In the genomic region with DNA sequence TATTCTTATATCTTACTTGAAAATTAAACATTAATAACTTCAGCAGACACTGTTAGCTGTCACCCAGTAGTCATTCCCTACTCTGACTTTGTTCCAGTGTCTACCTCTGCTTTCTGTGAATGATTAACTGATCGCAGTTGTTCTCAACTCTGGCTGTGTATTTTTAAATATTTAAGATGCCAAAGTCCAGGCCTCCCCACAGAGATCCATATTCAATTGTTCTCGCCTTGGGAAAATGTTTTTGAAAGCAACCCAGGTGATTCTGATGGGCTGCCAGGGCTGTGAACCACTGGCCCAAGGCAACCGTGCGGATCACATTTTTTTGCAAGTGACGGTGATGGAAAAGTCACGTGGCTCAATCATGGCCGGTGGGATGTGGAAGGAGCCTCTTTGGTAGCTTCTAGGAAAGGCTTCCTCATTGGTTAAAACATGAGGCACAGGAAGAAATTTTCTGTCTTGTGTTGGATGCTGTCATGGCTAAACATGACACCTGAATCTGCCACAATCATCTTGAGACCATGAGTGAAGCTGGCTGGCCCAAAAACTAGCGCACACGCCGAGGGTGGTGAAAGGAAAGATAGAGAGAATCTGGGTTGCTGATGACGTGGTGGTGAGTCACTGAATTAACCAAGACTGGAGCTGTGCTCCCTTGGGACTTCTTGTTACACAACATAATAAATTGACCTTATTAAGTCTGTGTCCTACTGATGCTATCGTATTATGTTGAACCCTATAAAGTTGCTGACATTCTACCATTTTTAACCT, we compare ENCODE assay signal across 1 cellular context.
A peak's percentile ranks its signal among the peaks of the same experiment; 100 is the strongest.
TF ChIP-seq lines count a peak whose summit lies in the region.

No MANE protein-coding gene starts in this region.

TF ChIP-seq in HepG2, 621 proteins besides CTCF, POLR2A, EP300 and RAD21 (continued from another document and continues in another):
- TF ChIP-seq, protein P1, sequence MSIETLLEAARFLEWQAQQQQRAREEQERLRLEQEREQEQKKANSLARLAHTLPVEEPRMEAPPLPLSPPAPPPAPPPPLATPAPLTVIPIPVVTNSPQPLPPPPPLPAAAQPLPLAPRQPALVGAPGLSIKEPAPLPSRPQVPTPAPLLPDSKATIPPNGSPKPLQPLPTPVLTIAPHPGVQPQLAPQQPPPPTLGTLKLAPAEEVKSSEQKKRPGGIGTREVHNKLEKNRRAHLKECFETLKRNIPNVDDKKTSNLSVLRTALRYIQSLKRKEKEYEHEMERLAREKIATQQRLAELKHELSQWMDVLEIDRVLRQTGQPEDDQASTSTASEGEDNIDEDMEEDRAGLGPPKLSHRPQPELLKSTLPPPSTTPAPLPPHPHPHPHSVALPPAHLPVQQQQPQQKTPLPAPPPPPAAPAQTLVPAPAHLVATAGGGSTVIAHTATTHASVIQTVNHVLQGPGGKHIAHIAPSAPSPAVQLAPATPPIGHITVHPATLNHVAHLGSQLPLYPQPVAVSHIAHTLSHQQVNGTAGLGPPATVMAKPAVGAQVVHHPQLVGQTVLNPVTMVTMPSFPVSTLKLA (IDR thresholded peaks at IDR 0.05), result no peak
- TF ChIP-seq DNMT3B (CRISPR knock-in tag; conservative IDR thresholded peaks at IDR 0.05), result peak; percentile 55; the same call in 1 of the 2 replicates
- TF ChIP-seq, protein P2, sequence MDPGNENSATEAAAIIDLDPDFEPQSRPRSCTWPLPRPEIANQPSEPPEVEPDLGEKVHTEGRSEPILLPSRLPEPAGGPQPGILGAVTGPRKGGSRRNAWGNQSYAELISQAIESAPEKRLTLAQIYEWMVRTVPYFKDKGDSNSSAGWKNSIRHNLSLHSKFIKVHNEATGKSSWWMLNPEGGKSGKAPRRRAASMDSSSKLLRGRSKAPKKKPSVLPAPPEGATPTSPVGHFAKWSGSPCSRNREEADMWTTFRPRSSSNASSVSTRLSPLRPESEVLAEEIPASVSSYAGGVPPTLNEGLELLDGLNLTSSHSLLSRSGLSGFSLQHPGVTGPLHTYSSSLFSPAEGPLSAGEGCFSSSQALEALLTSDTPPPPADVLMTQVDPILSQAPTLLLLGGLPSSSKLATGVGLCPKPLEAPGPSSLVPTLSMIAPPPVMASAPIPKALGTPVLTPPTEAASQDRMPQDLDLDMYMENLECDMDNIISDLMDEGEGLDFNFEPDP (CRISPR knock-in tag; conservative IDR thresholded peaks at IDR 0.05), result no peak
- TF ChIP-seq, protein P3, sequence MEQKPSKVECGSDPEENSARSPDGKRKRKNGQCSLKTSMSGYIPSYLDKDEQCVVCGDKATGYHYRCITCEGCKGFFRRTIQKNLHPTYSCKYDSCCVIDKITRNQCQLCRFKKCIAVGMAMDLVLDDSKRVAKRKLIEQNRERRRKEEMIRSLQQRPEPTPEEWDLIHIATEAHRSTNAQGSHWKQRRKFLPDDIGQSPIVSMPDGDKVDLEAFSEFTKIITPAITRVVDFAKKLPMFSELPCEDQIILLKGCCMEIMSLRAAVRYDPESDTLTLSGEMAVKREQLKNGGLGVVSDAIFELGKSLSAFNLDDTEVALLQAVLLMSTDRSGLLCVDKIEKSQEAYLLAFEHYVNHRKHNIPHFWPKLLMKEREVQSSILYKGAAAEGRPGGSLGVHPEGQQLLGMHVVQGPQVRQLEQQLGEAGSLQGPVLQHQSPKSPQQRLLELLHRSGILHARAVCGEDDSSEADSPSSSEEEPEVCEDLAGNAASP (CRISPR knock-in tag; IDR thresholded peaks at IDR 0.05; ENCODE audit: borderline replicate concordance), result no peak
- peak; percentile 76 for TF ChIP-seq MXD4 (CRISPR knock-in tag; IDR thresholded peaks at IDR 0.05)
- TF ChIP-seq ZNF382 (CRISPR knock-in tag; IDR thresholded peaks at IDR 0.05; ENCODE audit: borderline replicate concordance), result no peak
- no peak for TF ChIP-seq TCF7 (IDR thresholded peaks at IDR 0.05; ENCODE audit: low read depth)
- TF ChIP-seq KAT8 (CRISPR knock-in tag; IDR thresholded peaks at IDR 0.05), result peak; percentile 29; the same call in 1 of the 2 replicates
- TF ChIP-seq ZNF772 (CRISPR knock-in tag; IDR thresholded peaks at IDR 0.05), result no peak
- TF ChIP-seq ZBTB21 (CRISPR knock-in tag; IDR thresholded peaks at IDR 0.05), result peak; percentile 19; the same call in 1 of the 2 replicates
- TF ChIP-seq, protein P4, sequence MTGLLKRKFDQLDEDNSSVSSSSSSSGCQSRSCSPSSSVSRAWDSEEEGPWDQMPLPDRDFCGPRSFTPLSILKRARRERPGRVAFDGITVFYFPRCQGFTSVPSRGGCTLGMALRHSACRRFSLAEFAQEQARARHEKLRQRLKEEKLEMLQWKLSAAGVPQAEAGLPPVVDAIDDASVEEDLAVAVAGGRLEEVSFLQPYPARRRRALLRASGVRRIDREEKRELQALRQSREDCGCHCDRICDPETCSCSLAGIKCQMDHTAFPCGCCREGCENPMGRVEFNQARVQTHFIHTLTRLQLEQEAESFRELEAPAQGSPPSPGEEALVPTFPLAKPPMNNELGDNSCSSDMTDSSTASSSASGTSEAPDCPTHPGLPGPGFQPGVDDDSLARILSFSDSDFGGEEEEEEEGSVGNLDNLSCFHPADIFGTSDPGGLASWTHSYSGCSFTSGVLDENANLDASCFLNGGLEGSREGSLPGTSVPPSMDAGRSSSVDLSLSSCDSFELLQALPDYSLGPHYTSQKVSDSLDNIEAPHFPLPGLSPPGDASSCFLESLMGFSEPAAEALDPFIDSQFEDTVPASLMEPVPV (CRISPR knock-in tag; IDR thresholded peaks at IDR 0.05), result 0 out of 2 replicates have a peak, but pooled peaks have one; percentile 58
- TF ChIP-seq PHF21A (CRISPR knock-in tag; IDR thresholded peaks at IDR 0.05), result peak; percentile 71; the same call in 1 of the 2 replicates
- no peak for TF ChIP-seq GABPA (IDR thresholded peaks at IDR 0.05; ENCODE audit: low read depth, low read length)
- no peak for TF ChIP-seq GABPA (CRISPR knock-in tag; IDR thresholded peaks at IDR 0.05; ENCODE audit: low read depth)
- no peak for TF ChIP-seq MEIS1 (CRISPR knock-in tag; IDR thresholded peaks at IDR 0.05; ENCODE audit: borderline replicate concordance)
- no peak for TF ChIP-seq ZNF674 (CRISPR knock-in tag; IDR thresholded peaks at IDR 0.05; ENCODE audit: low read depth)
- no peak; the same call in 1 of the 2 replicates for TF ChIP-seq KLF6 (CRISPR knock-in tag; IDR thresholded peaks at IDR 0.05)
- TF ChIP-seq NFKB2 (CRISPR knock-in tag; IDR thresholded peaks at IDR 0.05; ENCODE audit: borderline replicate concordance), result no peak
- TF ChIP-seq, protein P5, sequence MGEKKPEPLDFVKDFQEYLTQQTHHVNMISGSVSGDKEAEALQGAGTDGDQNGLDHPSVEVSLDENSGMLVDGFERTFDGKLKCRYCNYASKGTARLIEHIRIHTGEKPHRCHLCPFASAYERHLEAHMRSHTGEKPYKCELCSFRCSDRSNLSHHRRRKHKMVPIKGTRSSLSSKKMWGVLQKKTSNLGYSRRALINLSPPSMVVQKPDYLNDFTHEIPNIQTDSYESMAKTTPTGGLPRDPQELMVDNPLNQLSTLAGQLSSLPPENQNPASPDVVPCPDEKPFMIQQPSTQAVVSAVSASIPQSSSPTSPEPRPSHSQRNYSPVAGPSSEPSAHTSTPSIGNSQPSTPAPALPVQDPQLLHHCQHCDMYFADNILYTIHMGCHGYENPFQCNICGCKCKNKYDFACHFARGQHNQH (CRISPR knock-in tag; IDR thresholded peaks at IDR 0.05), result peak; percentile 46; the same call in 1 of the 2 replicates
- TF ChIP-seq, protein P6, sequence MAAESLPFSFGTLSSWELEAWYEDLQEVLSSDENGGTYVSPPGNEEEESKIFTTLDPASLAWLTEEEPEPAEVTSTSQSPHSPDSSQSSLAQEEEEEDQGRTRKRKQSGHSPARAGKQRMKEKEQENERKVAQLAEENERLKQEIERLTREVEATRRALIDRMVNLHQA (CRISPR knock-in tag; IDR thresholded peaks at IDR 0.05), result no peak
- no peak for TF ChIP-seq DR1 (CRISPR knock-in tag; IDR thresholded peaks at IDR 0.05)
- TF ChIP-seq, protein P7, sequence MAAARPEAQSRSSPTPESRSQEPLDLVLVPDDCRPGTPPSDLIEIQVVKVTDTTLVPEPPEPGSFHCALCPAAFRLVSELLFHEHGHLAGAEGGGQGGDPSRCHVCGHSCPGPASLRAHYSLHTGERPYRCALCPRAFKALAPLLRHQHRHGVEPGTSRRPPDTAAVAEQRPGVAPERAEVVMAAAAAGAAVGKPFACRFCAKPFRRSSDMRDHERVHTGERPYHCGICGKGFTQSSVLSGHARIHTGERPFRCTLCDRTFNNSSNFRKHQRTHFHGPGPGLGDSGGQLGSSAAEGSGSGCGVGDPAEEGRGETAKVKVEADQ (CRISPR knock-in tag; IDR thresholded peaks at IDR 0.05; ENCODE audit: borderline replicate concordance), result no peak
- TF ChIP-seq ZNF431 (CRISPR knock-in tag; IDR thresholded peaks at IDR 0.05; ENCODE audit: borderline replicate concordance, low read depth), result no peak
- no peak for TF ChIP-seq PAWR (CRISPR knock-in tag; IDR thresholded peaks at IDR 0.05; ENCODE audit: borderline replicate concordance)
- TF ChIP-seq, protein P8, sequence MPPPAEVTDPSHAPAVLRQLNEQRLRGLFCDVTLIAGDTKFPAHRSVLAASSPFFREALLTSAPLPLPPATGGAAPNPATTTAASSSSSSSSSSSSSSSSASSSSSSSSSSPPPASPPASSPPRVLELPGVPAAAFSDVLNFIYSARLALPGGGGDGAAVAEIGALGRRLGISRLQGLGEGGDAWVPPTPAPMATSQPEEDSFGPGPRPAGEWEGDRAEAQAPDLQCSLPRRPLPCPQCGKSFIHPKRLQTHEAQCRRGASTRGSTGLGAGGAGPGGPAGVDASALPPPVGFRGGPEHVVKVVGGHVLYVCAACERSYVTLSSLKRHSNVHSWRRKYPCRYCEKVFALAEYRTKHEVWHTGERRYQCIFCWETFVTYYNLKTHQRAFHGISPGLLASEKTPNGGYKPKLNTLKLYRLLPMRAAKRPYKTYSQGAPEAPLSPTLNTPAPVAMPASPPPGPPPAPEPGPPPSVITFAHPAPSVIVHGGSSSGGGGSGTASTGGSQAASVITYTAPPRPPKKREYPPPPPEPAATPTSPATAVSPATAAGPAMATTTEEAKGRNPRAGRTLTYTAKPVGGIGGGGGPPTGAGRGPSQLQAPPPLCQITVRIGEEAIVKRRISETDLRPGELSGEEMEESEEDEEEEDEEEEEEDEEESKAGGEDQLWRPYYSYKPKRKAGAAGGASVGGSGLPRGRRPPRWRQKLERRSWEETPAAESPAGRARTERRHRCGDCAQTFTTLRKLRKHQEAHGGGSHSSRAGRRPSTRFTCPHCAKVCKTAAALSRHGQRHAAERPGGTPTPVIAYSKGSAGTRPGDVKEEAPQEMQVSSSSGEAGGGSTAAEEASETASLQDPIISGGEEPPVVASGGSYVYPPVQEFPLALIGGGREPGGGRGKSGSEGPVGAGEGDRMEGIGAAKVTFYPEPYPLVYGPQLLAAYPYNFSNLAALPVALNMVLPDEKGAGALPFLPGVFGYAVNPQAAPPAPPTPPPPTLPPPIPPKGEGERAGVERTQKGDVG (CRISPR knock-in tag; IDR thresholded peaks at IDR 0.05; ENCODE audit: borderline replicate concordance), result no peak
- no peak for TF ChIP-seq GLI4 (CRISPR knock-in tag; IDR thresholded peaks at IDR 0.05; ENCODE audit: borderline replicate concordance)
- TF ChIP-seq ZNF160 (CRISPR knock-in tag; IDR thresholded peaks at IDR 0.05), result no peak
- TF ChIP-seq MED1 (CRISPR knock-in tag; IDR thresholded peaks at IDR 0.05), result peak; percentile 77
- no peak for TF ChIP-seq RFXAP (CRISPR knock-in tag; IDR thresholded peaks at IDR 0.05; ENCODE audit: borderline replicate concordance)
- no peak for TF ChIP-seq ZNF24 (IDR thresholded peaks at IDR 0.05)
- TF ChIP-seq, protein P9, sequence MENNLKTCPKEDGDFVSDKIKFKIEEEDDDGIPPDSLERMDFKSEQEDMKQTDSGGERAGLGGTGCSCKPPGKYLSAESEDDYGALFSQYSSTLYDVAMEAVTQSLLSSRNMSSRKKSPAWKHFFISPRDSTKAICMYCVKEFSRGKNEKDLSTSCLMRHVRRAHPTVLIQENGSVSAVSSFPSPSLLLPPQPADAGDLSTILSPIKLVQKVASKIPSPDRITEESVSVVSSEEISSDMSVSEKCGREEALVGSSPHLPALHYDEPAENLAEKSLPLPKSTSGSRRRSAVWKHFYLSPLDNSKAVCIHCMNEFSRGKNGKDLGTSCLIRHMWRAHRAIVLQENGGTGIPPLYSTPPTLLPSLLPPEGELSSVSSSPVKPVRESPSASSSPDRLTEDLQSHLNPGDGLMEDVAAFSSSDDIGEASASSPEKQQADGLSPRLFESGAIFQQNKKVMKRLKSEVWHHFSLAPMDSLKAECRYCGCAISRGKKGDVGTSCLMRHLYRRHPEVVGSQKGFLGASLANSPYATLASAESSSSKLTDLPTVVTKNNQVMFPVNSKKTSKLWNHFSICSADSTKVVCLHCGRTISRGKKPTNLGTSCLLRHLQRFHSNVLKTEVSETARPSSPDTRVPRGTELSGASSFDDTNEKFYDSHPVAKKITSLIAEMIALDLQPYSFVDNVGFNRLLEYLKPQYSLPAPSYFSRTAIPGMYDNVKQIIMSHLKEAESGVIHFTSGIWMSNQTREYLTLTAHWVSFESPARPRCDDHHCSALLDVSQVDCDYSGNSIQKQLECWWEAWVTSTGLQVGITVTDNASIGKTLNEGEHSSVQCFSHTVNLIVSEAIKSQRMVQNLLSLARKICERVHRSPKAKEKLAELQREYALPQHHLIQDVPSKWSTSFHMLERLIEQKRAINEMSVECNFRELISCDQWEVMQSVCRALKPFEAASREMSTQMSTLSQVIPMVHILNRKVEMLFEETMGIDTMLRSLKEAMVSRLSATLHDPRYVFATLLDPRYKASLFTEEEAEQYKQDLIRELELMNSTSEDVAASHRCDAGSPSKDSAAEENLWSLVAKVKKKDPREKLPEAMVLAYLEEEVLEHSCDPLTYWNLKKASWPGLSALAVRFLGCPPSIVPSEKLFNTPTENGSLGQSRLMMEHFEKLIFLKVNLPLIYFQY (CRISPR knock-in tag; IDR thresholded peaks at IDR 0.05; ENCODE audit: borderline replicate concordance), result peak; percentile 79
- 0 out of 2 replicates have a peak, but pooled peaks have one; percentile 37 for TF ChIP-seq FOXK1 (CRISPR knock-in tag; IDR thresholded peaks at IDR 0.05; ENCODE audit: borderline replicate concordance, low read depth)
- no peak for TF ChIP-seq ATF7 (IDR thresholded peaks at IDR 0.05)
- no peak for TF ChIP-seq ATF7 (CRISPR knock-in tag; IDR thresholded peaks at IDR 0.05)
- TF ChIP-seq ESRRA (CRISPR knock-in tag; IDR thresholded peaks at IDR 0.05; ENCODE audit: low read depth), result no peak; the same call in 1 of the 2 replicates
- TF ChIP-seq ZNF879 (CRISPR knock-in tag; IDR thresholded peaks at IDR 0.05), result 0 out of 2 replicates have a peak, but pooled peaks have one; percentile 35
- no peak for TF ChIP-seq NCOA1 (CRISPR knock-in tag; IDR thresholded peaks at IDR 0.05)
- no peak for TF ChIP-seq KAT2B (IDR thresholded peaks at IDR 0.05; ENCODE audit: borderline replicate concordance, low read depth, low read length)
- no peak for TF ChIP-seq KLF12 (CRISPR knock-in tag; IDR thresholded peaks at IDR 0.05; ENCODE audit: borderline replicate concordance)
- no peak for TF ChIP-seq SP1 (IDR thresholded peaks at IDR 0.05)
- TF ChIP-seq SP1 (CRISPR knock-in tag; IDR thresholded peaks at IDR 0.05), result no peak
- TF ChIP-seq, protein P10, sequence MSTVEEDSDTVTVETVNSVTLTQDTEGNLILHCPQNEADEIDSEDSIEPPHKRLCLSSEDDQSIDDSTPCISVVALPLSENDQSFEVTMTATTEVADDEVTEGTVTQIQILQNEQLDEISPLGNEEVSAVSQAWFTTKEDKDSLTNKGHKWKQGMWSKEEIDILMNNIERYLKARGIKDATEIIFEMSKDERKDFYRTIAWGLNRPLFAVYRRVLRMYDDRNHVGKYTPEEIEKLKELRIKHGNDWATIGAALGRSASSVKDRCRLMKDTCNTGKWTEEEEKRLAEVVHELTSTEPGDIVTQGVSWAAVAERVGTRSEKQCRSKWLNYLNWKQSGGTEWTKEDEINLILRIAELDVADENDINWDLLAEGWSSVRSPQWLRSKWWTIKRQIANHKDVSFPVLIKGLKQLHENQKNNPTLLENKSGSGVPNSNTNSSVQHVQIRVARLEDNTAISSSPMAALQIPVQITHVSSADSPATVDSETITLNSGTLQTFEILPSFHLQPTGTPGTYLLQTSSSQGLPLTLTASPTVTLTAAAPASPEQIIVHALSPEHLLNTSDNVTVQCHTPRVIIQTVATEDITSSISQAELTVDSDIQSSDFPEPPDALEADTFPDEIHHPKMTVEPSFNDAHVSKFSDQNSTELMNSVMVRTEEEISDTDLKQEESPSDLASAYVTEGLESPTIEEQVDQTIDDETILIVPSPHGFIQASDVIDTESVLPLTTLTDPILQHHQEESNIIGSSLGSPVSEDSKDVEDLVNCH (CRISPR knock-in tag; IDR thresholded peaks at IDR 0.05), result no peak
